In the genomic region with DNA sequence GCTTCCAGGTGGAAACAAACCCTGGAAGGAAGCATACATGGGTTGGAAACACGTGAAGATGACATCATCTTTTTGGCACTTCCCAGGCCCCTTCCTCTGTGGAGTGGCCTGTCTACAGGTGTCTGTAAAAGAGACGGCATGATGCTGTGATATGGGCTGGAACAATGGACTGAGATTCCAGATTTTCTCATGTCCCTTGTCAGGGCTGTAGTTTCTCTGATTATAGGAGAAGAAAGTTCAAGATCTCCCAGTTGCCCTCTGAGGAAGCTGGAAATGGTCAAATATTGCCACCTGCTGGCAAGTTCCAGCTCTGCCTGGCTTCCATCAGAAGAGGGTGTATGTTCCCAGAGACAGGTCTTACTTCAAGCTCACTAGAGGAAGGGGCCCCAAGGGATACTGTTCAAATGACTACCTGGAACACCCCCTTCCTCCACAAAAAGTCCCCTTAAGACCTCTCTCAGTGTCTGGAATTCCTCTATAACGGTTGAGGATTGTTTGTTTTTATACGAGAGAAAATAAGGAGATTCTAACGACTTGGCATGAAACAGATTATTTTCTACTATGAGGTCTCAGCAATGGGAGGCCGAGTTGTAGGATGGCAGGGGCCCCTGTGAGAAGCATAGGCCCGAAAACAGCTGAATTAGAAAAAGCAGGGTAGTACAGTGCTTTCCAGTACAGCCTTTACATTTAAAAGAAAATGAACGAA, we compare ENCODE assay signal across 7 cellular contexts. TPM values are rescaled to one million over a fixed set of nuclear protein-coding genes. Genes with fewer than 3 reads are reported as not detected.
DNase-seq lines count a peak whose midpoint lies in the region; ATAC-seq and TF ChIP-seq lines count a peak whose summit lies in the region.

No MANE protein-coding gene starts in this region.

- intact Hi-C loops in right cardiac atrium (cut with DNase I) = loop anchor here in 3 of 4 donors (1.0 to 5.0 kb wide), 5 partner anchors 38 to 113 kb away; no protein-coding TSS in a partner anchor
- intact Hi-C loops in gastrocnemius medialis (cut with DNase I; ENCODE audit: low total_unique reads) = loop anchor here (1.0 to 2.0 kb wide), 3 partner anchors 39 to 114 kb away; no protein-coding TSS in a partner anchor

- TF ChIP-seq POLR2A in gastrocnemius medialis (IDR thresholded peaks at IDR 0.05) = no peak

- H3K36me3 ChIP-seq in gastrocnemius medialis = no peaks in the 10 kb centered on the region

- H3K27ac ChIP-seq in right cardiac atrium (ENCODE audit: low read length) (no peak overlapping the region), gastrocnemius medialis (peak overlapping the region in 3 of 4 donors; percentile 29 to 41 (median 34))

- ATAC-seq in right cardiac atrium = peak; percentile 87 to 89
- ATAC-seq in gastrocnemius medialis = peak; percentile 91 to 94

- DNase-seq in HEK293T (ENCODE audit: extremely low spot score) = peak; percentile 73
- DNase-seq in NAMALWA (ENCODE audit: low spot score) = peak; percentile 92
- peak; percentile 37 to 78 (median 65) for DNase-seq in T-helper 1 cell
- DNase-seq in amygdala (lab: John Stamatoyannopoulos, UW) = peak in 43 of 56 donors; percentile 4 to 85 (median 45)
- peak; percentile 61 to 88 (median 83) for DNase-seq in right cardiac atrium
- DNase-seq in gastrocnemius medialis = peak; percentile 65 to 83

- in situ Hi-C loops in gastrocnemius medialis (cut with MboI; ENCODE audit: low sequenced_read_pairs in 4 of 4) = loop anchor here in 3 of 4 donors (5.0 kb wide), 2 partner anchors 38 to 43 kb away; no protein-coding TSS in a partner anchor

- H3K4me1 ChIP-seq in right cardiac atrium (ENCODE audit: control insufficient read depth, insufficient read depth, low read length) (peaks cover 3% of the 10 kb centered on the region), gastrocnemius medialis (peaks cover 12 to 21% of the 10 kb centered on the region in 2 donors)

- CTCF ChIA-PET in HEK293T (lab: Yijun Ruan, JAX) = interaction anchor here (0.5 to 4.0 kb wide), 14 partner anchors 12 to 1208 kb away, joined by 3 to 91 read pairs (median 4); a partner anchor contains a TSS

- H3K4me3 ChIP-seq in right cardiac atrium (ENCODE audit: low read length) (no peak overlapping the region), gastrocnemius medialis (no peak overlapping the region)

- POLR2A ChIA-PET in HEK293T (lab: Yijun Ruan, JAX) = interaction anchor here (0.6 to 0.7 kb wide), 2 partner anchors 35 to 39 kb away, joined by 3 to 4 read pairs; no protein-coding TSS in a partner anchor

- WGBS in right cardiac atrium = 33% methylated on average over 8 of the region's 8 CpGs

- no peaks in the 10 kb centered on the region for H3K9me3 ChIP-seq in right cardiac atrium (ENCODE audit: control insufficient read depth, low read length)
- H3K9me3 ChIP-seq in gastrocnemius medialis = no peaks in the 10 kb centered on the region

- TF ChIP-seq CTCF in GM12873 (IDR thresholded peaks at IDR 0.05; ENCODE audit: insufficient read depth, low read depth, low read length, missing control alignments) = peak; percentile 91
- peak; percentile 79 to 92 (median 91) for TF ChIP-seq CTCF in gastrocnemius medialis (IDR thresholded peaks at IDR 0.05 in 4 of 5, conservative IDR thresholded peaks at IDR 0.05 in 1 of 5)

- H3K27me3 ChIP-seq in right cardiac atrium (ENCODE audit: control insufficient read depth, insufficient read depth) (no peaks in the 10 kb centered on the region), gastrocnemius medialis (no peaks in the 10 kb centered on the region)

TF ChIP-seq in HEK293T, 16 proteins besides CTCF, POLR2A, EP300 and RAD21:
- no peak for TF ChIP-seq TARDBP (IDR thresholded peaks at IDR 0.05)
- no peak for TF ChIP-seq BHLHE40 (IDR thresholded peaks at IDR 0.05; ENCODE audit: borderline replicate concordance)
- no peak for TF ChIP-seq HDGF (IDR thresholded peaks at IDR 0.05; ENCODE audit: borderline replicate concordance)
- no peak for TF ChIP-seq ELF4 (IDR thresholded peaks at IDR 0.05)
- TF ChIP-seq ARNT (IDR thresholded peaks at IDR 0.05) = no peak
- TF ChIP-seq NFRKB (IDR thresholded peaks at IDR 0.05) = no peak
- no peak for TF ChIP-seq SP1 (IDR thresholded peaks at IDR 0.05)
- TF ChIP-seq L3MBTL2 (conservative IDR thresholded peaks at IDR 0.05) = no peak
- TF ChIP-seq FOXM1 (IDR thresholded peaks at IDR 0.05; ENCODE audit: borderline replicate concordance) = no peak
- no peak for TF ChIP-seq LEF1 (IDR thresholded peaks at IDR 0.05; ENCODE audit: borderline replicate concordance)
- no peak for TF ChIP-seq FOXK2 (IDR thresholded peaks at IDR 0.05)
- TF ChIP-seq CTBP1 (IDR thresholded peaks at IDR 0.05; ENCODE audit: borderline replicate concordance) = no peak
- TF ChIP-seq ZNF384 (IDR thresholded peaks at IDR 0.05) = no peak
- no peak for TF ChIP-seq FOXA1 (IDR thresholded peaks at IDR 0.05)
- TF ChIP-seq, protein P1, sequence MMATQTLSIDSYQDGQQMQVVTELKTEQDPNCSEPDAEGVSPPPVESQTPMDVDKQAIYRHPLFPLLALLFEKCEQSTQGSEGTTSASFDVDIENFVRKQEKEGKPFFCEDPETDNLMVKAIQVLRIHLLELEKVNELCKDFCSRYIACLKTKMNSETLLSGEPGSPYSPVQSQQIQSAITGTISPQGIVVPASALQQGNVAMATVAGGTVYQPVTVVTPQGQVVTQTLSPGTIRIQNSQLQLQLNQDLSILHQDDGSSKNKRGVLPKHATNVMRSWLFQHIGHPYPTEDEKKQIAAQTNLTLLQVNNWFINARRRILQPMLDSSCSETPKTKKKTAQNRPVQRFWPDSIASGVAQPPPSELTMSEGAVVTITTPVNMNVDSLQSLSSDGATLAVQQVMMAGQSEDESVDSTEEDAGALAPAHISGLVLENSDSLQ (IDR thresholded peaks at IDR 0.05) = no peak
- no peak for TF ChIP-seq SUZ12 (IDR thresholded peaks at IDR 0.05)

RNA-seq across cellular contexts. Expression of a gene that starts 7.3 kb away (rescaled TPM):
- 100 to 1,000 TPM; 220 to 238 (median 232) TPM for total RNA-seq in right cardiac atrium
- polyA plus RNA-seq in right cardiac atrium = 203 TPM
- total RNA-seq in gastrocnemius medialis = 100 to 1,000 TPM in 3 of 4 donors, 10 to 100 TPM in 1; 91.6 to 164 (median 142) TPM

RNA-seq across cellular contexts. Expression of a gene that starts 59.1 kb away (rescaled TPM):
- total RNA-seq in right cardiac atrium (100 to 1,000 TPM; 167 to 194 (median 190) TPM), gastrocnemius medialis (100 to 1,000 TPM in 3 of 4 donors, 10 to 100 TPM in 1; 93.4 to 128 (median 114) TPM)
- polyA plus RNA-seq in right cardiac atrium = 244 TPM
